1 cellular context compared by ENCODE assay signal in the genomic region with DNA sequence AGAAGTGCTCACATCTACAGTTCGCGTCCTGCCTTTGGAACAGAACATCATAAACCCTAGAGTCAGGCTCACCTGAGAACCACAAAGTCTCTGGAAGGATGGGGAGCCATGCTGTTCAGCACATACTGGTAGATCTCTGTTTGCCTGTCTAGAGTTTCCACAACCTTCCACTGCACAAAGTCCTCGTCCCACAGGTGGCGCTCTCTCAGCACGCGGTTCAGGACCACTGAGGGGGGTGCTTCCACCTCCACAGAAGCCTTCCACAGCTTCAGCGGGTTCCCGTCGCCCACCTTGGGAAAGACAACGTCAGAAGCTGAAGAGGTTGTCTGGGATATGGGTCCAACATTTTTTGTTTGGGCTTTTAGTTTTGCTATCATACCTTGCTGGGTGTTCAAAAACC.
TF ChIP-seq lines count a peak whose summit lies in the region.

No MANE protein-coding gene starts in this region.

TF ChIP-seq in GM23338, 12 proteins besides CTCF, POLR2A, EP300 and RAD21 (continued from another document):
- TF ChIP-seq EZH2phosphoT487 (IDR thresholded peaks at IDR 0.05; ENCODE audit: unreplicated experiment) (no peak), NANOG (IDR thresholded peaks at IDR 0.05; ENCODE audit: borderline replicate concordance) (no peak), JUNB (IDR thresholded peaks at IDR 0.05; ENCODE audit: unreplicated experiment) (no peak), ZNF331 (CRISPR knock-in tag; IDR thresholded peaks at IDR 0.05; ENCODE audit: low read depth) (no peak), EZH2 (IDR thresholded peaks at IDR 0.05; ENCODE audit: low read depth, unreplicated experiment) (no peak), POLR2AphosphoS5 (IDR thresholded peaks at IDR 0.05; ENCODE audit: low read depth) (no peak)
- TF ChIP-seq, protein P1, sequence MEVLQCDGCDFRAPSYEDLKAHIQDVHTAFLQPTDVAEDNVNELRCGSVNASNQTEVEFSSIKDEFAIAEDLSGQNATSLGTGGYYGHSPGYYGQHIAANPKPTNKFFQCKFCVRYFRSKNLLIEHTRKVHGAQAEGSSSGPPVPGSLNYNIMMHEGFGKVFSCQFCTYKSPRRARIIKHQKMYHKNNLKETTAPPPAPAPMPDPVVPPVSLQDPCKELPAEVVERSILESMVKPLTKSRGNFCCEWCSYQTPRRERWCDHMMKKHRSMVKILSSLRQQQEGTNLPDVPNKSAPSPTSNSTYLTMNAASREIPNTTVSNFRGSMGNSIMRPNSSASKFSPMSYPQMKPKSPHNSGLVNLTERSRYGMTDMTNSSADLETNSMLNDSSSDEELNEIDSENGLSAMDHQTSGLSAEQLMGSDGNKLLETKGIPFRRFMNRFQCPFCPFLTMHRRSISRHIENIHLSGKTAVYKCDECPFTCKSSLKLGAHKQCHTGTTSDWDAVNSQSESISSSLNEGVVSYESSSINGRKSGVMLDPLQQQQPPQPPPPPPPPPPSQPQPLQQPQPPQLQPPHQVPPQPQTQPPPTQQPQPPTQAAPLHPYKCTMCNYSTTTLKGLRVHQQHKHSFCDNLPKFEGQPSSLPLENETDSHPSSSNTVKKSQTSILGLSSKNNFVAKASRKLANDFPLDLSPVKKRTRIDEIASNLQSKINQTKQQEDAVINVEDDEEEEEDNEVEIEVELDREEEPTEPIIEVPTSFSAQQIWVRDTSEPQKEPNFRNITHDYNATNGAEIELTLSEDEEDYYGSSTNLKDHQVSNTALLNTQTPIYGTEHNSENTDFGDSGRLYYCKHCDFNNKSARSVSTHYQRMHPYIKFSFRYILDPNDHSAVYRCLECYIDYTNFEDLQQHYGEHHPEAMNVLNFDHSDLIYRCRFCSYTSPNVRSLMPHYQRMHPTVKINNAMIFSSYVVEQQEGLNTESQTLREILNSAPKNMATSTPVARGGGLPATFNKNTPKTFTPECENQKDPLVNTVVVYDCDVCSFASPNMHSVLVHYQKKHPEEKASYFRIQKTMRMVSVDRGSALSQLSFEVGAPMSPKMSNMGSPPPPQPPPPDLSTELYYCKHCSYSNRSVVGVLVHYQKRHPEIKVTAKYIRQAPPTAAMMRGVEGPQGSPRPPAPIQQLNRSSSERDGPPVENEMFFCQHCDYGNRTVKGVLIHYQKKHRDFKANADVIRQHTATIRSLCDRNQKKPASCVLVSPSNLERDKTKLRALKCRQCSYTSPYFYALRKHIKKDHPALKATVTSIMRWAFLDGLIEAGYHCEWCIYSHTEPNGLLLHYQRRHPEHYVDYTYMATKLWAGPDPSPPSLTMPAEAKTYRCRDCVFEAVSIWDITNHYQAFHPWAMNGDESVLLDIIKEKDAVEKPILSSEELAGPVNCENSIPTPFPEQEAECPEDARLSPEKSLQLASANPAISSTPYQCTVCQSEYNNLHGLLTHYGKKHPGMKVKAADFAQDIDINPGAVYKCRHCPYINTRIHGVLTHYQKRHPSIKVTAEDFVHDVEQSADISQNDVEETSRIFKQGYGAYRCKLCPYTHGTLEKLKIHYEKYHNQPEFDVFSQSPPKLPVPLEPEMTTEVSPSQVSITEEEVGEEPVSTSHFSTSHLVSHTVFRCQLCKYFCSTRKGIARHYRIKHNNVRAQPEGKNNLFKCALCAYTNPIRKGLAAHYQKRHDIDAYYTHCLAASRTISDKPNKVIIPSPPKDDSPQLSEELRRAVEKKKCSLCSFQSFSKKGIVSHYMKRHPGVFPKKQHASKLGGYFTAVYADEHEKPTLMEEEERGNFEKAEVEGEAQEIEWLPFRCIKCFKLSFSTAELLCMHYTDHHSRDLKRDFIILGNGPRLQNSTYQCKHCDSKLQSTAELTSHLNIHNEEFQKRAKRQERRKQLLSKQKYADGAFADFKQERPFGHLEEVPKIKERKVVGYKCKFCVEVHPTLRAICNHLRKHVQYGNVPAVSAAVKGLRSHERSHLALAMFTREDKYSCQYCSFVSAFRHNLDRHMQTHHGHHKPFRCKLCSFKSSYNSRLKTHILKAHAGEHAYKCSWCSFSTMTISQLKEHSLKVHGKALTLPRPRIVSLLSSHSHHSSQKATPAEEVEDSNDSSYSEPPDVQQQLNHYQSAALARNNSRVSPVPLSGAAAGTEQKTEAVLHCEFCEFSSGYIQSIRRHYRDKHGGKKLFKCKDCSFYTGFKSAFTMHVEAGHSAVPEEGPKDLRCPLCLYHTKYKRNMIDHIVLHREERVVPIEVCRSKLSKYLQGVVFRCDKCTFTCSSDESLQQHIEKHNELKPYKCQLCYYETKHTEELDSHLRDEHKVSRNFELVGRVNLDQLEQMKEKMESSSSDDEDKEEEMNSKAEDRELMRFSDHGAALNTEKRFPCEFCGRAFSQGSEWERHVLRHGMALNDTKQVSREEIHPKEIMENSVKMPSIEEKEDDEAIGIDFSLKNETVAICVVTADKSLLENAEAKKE (CRISPR knock-in tag; IDR thresholded peaks at IDR 0.05) = no peak
